In genomic region chr11:8744423-8744822, GRCh38 we compare ENCODE assay signal across 18 cellular contexts.
A peak's percentile ranks its signal among the peaks of the same experiment; 100 is the strongest.
DNase-seq lines count a peak whose midpoint lies in the region; ATAC-seq, FAIRE-seq and TF ChIP-seq lines count a peak whose summit lies in the region.
"Had no signal": no experiment of that assay in that cellular context is flagged by ENCODE, and none has a peak within 500 bp of the region (broad histone marks: within the 10 kb centered on the region; RNA-seq: fewer than 3 reads in every experiment).

No MANE protein-coding gene starts in this region.

- peaks cover 3% of the 10 kb centered on the region for H3K4me1 Mint-ChIP-seq in activated CD4-positive, alpha-beta T cell treated with anti-CD3 and anti-CD28 coated beads, Interleukin-2, amount 10 ng/mL, durations not matched to agents 24 days and 14 days

- H3K4me3 Mint-ChIP-seq in activated CD4-positive, alpha-beta T cell treated with anti-CD3 and anti-CD28 coated beads, Interleukin-2, amount 10 ng/mL, durations not matched to agents 24 days and 14 days, result no peak overlapping the region

- intact Hi-C loops in activated CD4-positive, alpha-beta T cell treated with anti-CD3 and anti-CD28 coated beads, Interleukin-2, amount 10 ng/mL, durations not matched to agents 24 days and 14 days (cut with micrococcal nuclease), result no loop called here

- peaks cover 6% of the 10 kb centered on the region for H3K27me3 Mint-ChIP-seq in activated CD4-positive, alpha-beta T cell treated with anti-CD3 and anti-CD28 coated beads, Interleukin-2, amount 10 ng/mL, durations not matched to agents 24 days and 14 days

- ATAC-seq in HG03460 (IDR thresholded peaks at IDR 0.05; ENCODE audit: unreplicated experiment), result no peak
- ATAC-seq: gastroesophageal sphincter, HepG2 had no signal

- no peak for FAIRE-seq in GM12891 (lab: Jason Lieb, UNC)
- FAIRE-seq: D721Med, GM18507, HepG2 had no signal

- no peaks in the 10 kb centered on the region for H3K9me3 Mint-ChIP-seq in activated CD4-positive, alpha-beta T cell treated with anti-CD3 and anti-CD28 coated beads, Interleukin-2, amount 10 ng/mL, durations not matched to agents 24 days and 14 days

- no peaks in the 10 kb centered on the region for H3K36me3 Mint-ChIP-seq in activated CD4-positive, alpha-beta T cell treated with anti-CD3 and anti-CD28 coated beads, Interleukin-2, amount 10 ng/mL, durations not matched to agents 24 days and 14 days (ENCODE audit: low read depth)

- H3K27ac Mint-ChIP-seq in activated CD4-positive, alpha-beta T cell treated with anti-CD3 and anti-CD28 coated beads, Interleukin-2, amount 10 ng/mL, durations not matched to agents 24 days and 14 days, result peak overlapping the region; percentile 25

- no peak for TF ChIP-seq POLR2A in GM12891 (IDR thresholded peaks at IDR 0.05; ENCODE audit: low read depth, low read length)

- DNase-seq in activated CD4-positive, alpha-beta T cell treated with anti-CD3 and anti-CD28 coated beads, Interleukin-2, amount 10 ng/mL, durations not matched to agents 24 days and 14 days, result no peak
- no peak for DNase-seq in activated CD4-positive, alpha-beta T cell treated with anti-CD3 and anti-CD28 coated beads, Interleukin-2, amount 50 U/mL, for 4 hours
- DNase-seq in HT1080 (ENCODE audit: low read depth) (peak; percentile 53), SW480 (ENCODE audit: low spot score) (peak; percentile 36), kidney tubule cell (ENCODE audit: low spot score) (peak; percentile 84), NK-92 (lab: John Stamatoyannopoulos, UW; ENCODE audit: unreplicated experiment) (no peak), GM12891 (ENCODE audit: insufficient read length, low spot score) (no peak)
- DNase-seq: activated gamma-delta T cell treated with Interleukin-2 at 50 U/mL for 16 hours, anterior cingulate cortex, cerebellar nuclear complex, NCI-H1417, NCI-H2107, NCI-H510A had no signal

TF ChIP-seq in GM12891, 5 proteins besides CTCF, POLR2A, EP300 and RAD21:
- TF ChIP-seq SPI1 (IDR thresholded peaks at IDR 0.05; ENCODE audit: low read depth, low read length) (no peak), POLR2AphosphoS5 (IDR thresholded peaks at IDR 0.05; ENCODE audit: low read depth, low read length) (no peak), PAX5 (IDR thresholded peaks at IDR 0.05; ENCODE audit: insufficient read depth, low read length, severe bottlenecking) (no peak), POU2F2 (IDR thresholded peaks at IDR 0.05; ENCODE audit: low read depth, low read length) (no peak), TAF1 (IDR thresholded peaks at IDR 0.05; ENCODE audit: low read depth, low read length) (no peak)

Comparison
In these comparisons a context has a peak if more than half of its experiments do, and no peak if none do; other contexts are left out.
1. DNase-seq: peak in HT1080 (single experiment), SW480 (single experiment) and kidney tubule cell (single experiment); none in activated CD4-positive, alpha-beta T cell treated with anti-CD3 and anti-CD28 coated beads, Interleukin-2, amount 10 ng/mL, durations not matched to agents 24 days and 14 days (single experiment), activated CD4-positive, alpha-beta T cell treated with anti-CD3 and anti-CD28 coated beads, Interleukin-2, amount 50 U/mL, for 4 hours (0 of 2), NK-92 (single experiment) and GM12891 (single experiment).